ENCODE assay signal across 26 cellular contexts in genomic region chr3:22862111-22862510, GRCh38.
DNase-seq lines count a peak whose midpoint lies in the region; ATAC-seq, FAIRE-seq and TF ChIP-seq lines count a peak whose summit lies in the region.
"Had no signal": no experiment of that assay in that cellular context is flagged by ENCODE, and none has a peak within 500 bp of the region (broad histone marks: within the 10 kb centered on the region; RNA-seq: fewer than 3 reads in every experiment).

No MANE protein-coding gene starts in this region.

- CTCF ChIA-PET in HepG2 (lab: Yijun Ruan, JAX; ENCODE audit: low intra/inter-chr PET ratio, low total read pairs), result no interaction called here
- CTCF ChIA-PET in PC-9 (lab: Charles Lee), result no interaction called here

- ATAC-seq in HepG2, result peak; percentile 52; the same call in 2 of the 3 replicates
- no peak for ATAC-seq in right lobe of liver
- no peak for ATAC-seq in SK-N-SH treated with all-trans-retinoic acid at 6 μM for 48 hours
- no peak for ATAC-seq in natural killer cell treated with Interleukin-12 subunit alpha and Interleukin-12 subunit beta and Interleukin-15 and Interleukin-18, amount 100 ng/mL, for 72 hours
- ATAC-seq: activated T-cell treated with anti-CD3 and anti-CD28 coated beads, Interleukin-2, amount 50 U/mL, for 4 hours; psoas muscle; stimulated activated naive CD8-positive, alpha-beta T cell treated with anti-CD3 and anti-CD28 coated beads, Interleukin-15, Interleukin-2, amounts not matched to agents 100 U/mL and 50 U/mL, for 24 hours had no signal

- intact Hi-C loops in HepG2 (cut with micrococcal nuclease; ENCODE audit: unreplicated experiment), result no loop called here
- intact Hi-C loops in right lobe of liver (cut with DNase I), result no loop called here
- intact Hi-C loops in PC-9 (cut with micrococcal nuclease; ENCODE audit: unreplicated experiment), result no loop called here

- POLR2A ChIA-PET in HepG2 (lab: Yijun Ruan, JAX) (no interaction called here), PC-9 (lab: Charles Lee; ENCODE audit: unreplicated experiment) (no interaction called here)

- DNase-seq in HepG2 (ENCODE audit: low spot score) (no peak), right lobe of liver (no peak), PC-9 (no peak), iPS DF 6.9 (ENCODE audit: low read depth, low spot score) (peak; percentile 1), glomerular visceral epithelial cell (ENCODE audit: extremely low spot score) (no peak)
- no peak for DNase-seq in effector CD8-positive, alpha-beta T cell (lab: John Stamatoyannopoulos, UW)
- no peak for DNase-seq in natural killer cell treated with Interleukin-12 subunit alpha and Interleukin-12 subunit beta and Interleukin-15 and Interleukin-18, amount 100 ng/mL, for 72 hours (ENCODE audit: low spot score)
- DNase-seq: activated CD4-positive, alpha-beta T cell treated with anti-CD3 and anti-CD28 coated beads, Interleukin-2, amount 10 ng/mL, durations not matched to agents 24 days and 14 days; activated gamma-delta T cell treated with Interleukin-2 at 50 U/mL for 16 hours; activated T-cell treated with anti-CD3 and anti-CD28 coated beads, Interleukin-2, amount 50 U/mL, for 4 hours; Calu3; DND-41; dorsolateral prefrontal cortex; NCI-H1436 treated with DMSO at 0.1 percent for 48 hours; NCI-H82; psoas muscle; SHP77 treated with DMSO at 0.1 percent for 48 hours; stimulated activated naive CD8-positive, alpha-beta T cell treated with anti-CD3 and anti-CD28 coated beads, Interleukin-15, Interleukin-2, amounts not matched to agents 100 U/mL and 50 U/mL, for 24 hours; WERI-Rb-1 had no signal

- H3K36me3 ChIP-seq in HepG2 (replicated peaks in 1 of 2; ENCODE audit: control insufficient read depth in 1 of 2, insufficient read depth in 2 of 2, low read length in 2 of 2), result no peaks in the 10 kb centered on the region
- H3K36me3 ChIP-seq in right lobe of liver, result no peaks in the 10 kb centered on the region
- H3K36me3 ChIP-seq in PC-9 (ENCODE audit: low read depth), result no peaks in the 10 kb centered on the region
- no peaks in the 10 kb centered on the region for H3K36me3 ChIP-seq in iPS DF 6.9 (ENCODE audit: control insufficient read depth, insufficient read depth, low read length)
- H3K36me3 ChIP-seq: thoracic aorta, WERI-Rb-1 had no signal

- no peaks in the 10 kb centered on the region for H3K27me3 Mint-ChIP-seq in natural killer cell treated with Interleukin-12 subunit alpha and Interleukin-12 subunit beta and Interleukin-15 and Interleukin-18, amount 100 ng/mL, for 72 hours
- H3K27me3 Mint-ChIP-seq: activated CD4-positive, alpha-beta T cell treated with anti-CD3 and anti-CD28 coated beads, Interleukin-2, amount 10 ng/mL, durations not matched to agents 24 days and 14 days had no signal

- H3K27me3 ChIP-seq in HepG2 (ENCODE audit: control insufficient read depth in 1 of 2, insufficient read depth in 2 of 2, low read length in 2 of 2) (no peaks in the 10 kb centered on the region), right lobe of liver (no peaks in the 10 kb centered on the region), PC-9 (ENCODE audit: insufficient read depth, low read depth) (no peaks in the 10 kb centered on the region), iPS DF 6.9 (ENCODE audit: control insufficient read depth, insufficient read depth, low read length) (no peaks in the 10 kb centered on the region)
- H3K27me3 ChIP-seq: dorsolateral prefrontal cortex had no signal

- H3F3A ChIP-seq in PC-9 (ENCODE audit: insufficient read depth, low read depth), result no peaks in the 10 kb centered on the region

- no peak overlapping the region for H3K9ac ChIP-seq in HepG2 (ENCODE audit: insufficient read depth, low read depth, low read length)
- H3K9ac ChIP-seq: KMS-11 had no signal

- H4K20me1 ChIP-seq in HepG2 (ENCODE audit: insufficient read depth, low read length), result no peaks in the 10 kb centered on the region
- H4K20me1 ChIP-seq in PC-9 (ENCODE audit: insufficient read depth), result no peaks in the 10 kb centered on the region

- H3K27ac ChIP-seq in HepG2 (ENCODE audit: extremely low read length, insufficient read depth, low read length), result no peak overlapping the region
- no peak overlapping the region for H3K27ac ChIP-seq in right lobe of liver
- H3K27ac ChIP-seq in PC-9, result no peak overlapping the region
- H3K27ac ChIP-seq in iPS DF 6.9 (ENCODE audit: low read length), result no peak overlapping the region
- H3K27ac ChIP-seq: 22Rv1, dorsolateral prefrontal cortex, KMS-11, psoas muscle, thoracic aorta, WERI-Rb-1 had no signal

- H3K9me3 Mint-ChIP-seq in natural killer cell treated with Interleukin-12 subunit alpha and Interleukin-12 subunit beta and Interleukin-15 and Interleukin-18, amount 100 ng/mL, for 72 hours, result no peaks in the 10 kb centered on the region
- H3K9me3 Mint-ChIP-seq: activated CD4-positive, alpha-beta T cell treated with anti-CD3 and anti-CD28 coated beads, Interleukin-2, amount 10 ng/mL, durations not matched to agents 24 days and 14 days; activated T-cell treated with anti-CD3 and anti-CD28 coated beads, Interleukin-2, amount 50 U/mL, for 4 hours had no signal

- no peak overlapping the region for H3K4me3 Mint-ChIP-seq in natural killer cell treated with Interleukin-12 subunit alpha and Interleukin-12 subunit beta and Interleukin-15 and Interleukin-18, amount 100 ng/mL, for 72 hours
- H3K4me3 Mint-ChIP-seq: activated CD4-positive, alpha-beta T cell treated with anti-CD3 and anti-CD28 coated beads, Interleukin-2, amount 10 ng/mL, durations not matched to agents 24 days and 14 days; activated T-cell treated with anti-CD3 and anti-CD28 coated beads, Interleukin-2, amount 50 U/mL, for 4 hours; CD14-positive monocyte had no signal

- in situ Hi-C loops in HepG2 (cut with HindIII; ENCODE audit: extremely low pct_ligation_motif_present, low pct_unique_long_range_greater_than_20kb), result no loop called here

- H3K4me1 ChIP-seq in HepG2 (ENCODE audit: insufficient read depth, low read length), result no peaks in the 10 kb centered on the region
- no peaks in the 10 kb centered on the region for H3K4me1 ChIP-seq in right lobe of liver
- peaks cover 12% of the 10 kb centered on the region for H3K4me1 ChIP-seq in PC-9 (replicated peaks; ENCODE audit: insufficient read depth)
- no peaks in the 10 kb centered on the region for H3K4me1 ChIP-seq in iPS DF 6.9 (ENCODE audit: control insufficient read depth, insufficient read depth, low read length)
- H3K4me1 ChIP-seq: psoas muscle had no signal

- H3K9me3 ChIP-seq in HepG2 (ENCODE audit: low read length), result no peaks in the 10 kb centered on the region
- no peaks in the 10 kb centered on the region for H3K9me3 ChIP-seq in right lobe of liver
- H3K9me3 ChIP-seq in PC-9 (ENCODE audit: insufficient read depth, low read depth), result no peaks in the 10 kb centered on the region
- H3K9me3 ChIP-seq in iPS DF 6.9 (ENCODE audit: control insufficient read depth, insufficient read depth, low read length), result no peaks in the 10 kb centered on the region
- H3K9me3 ChIP-seq: psoas muscle, thoracic aorta had no signal

- H3K9me2 ChIP-seq in PC-9 (ENCODE audit: insufficient read depth), result no peaks in the 10 kb centered on the region

- TF ChIP-seq CTCF in HepG2 (CRISPR knock-in tag; IDR thresholded peaks at IDR 0.05), result no peak
- no peak for TF ChIP-seq CTCF in right lobe of liver (IDR thresholded peaks at IDR 0.05)
- no peak for TF ChIP-seq CTCF in PC-9 (conservative IDR thresholded peaks at IDR 0.05)

- H3K36me3 Mint-ChIP-seq in natural killer cell treated with Interleukin-12 subunit alpha and Interleukin-12 subunit beta and Interleukin-15 and Interleukin-18, amount 100 ng/mL, for 72 hours, result no peaks in the 10 kb centered on the region
- H3K36me3 Mint-ChIP-seq: CD14-positive monocyte had no signal

- WGBS in HepG2 (ENCODE audit: low lambda C conversion rate), result 2% methylated on average over 4 of the region's 5 CpGs
- WGBS in right lobe of liver (ENCODE audit: insufficient coverage, low coverage, low lambda C conversion rate, missing lambda C conversion rate), result 68% methylated on average over 2 of the region's 5 CpGs
- WGBS in iPS DF 6.9 (ENCODE audit: insufficient coverage, insufficient read length), result no CpG with 5 or more reads among the region's 5 CpGs

- H3K79me2 ChIP-seq in HepG2 (ENCODE audit: insufficient read depth, low read length), result no peaks in the 10 kb centered on the region
- H3K79me2 ChIP-seq in PC-9 (ENCODE audit: low read depth), result no peaks in the 10 kb centered on the region

- no peaks in the 10 kb centered on the region for H3K4me1 Mint-ChIP-seq in natural killer cell treated with Interleukin-12 subunit alpha and Interleukin-12 subunit beta and Interleukin-15 and Interleukin-18, amount 100 ng/mL, for 72 hours (ENCODE audit: low read depth in 2 of 2)
- H3K4me1 Mint-ChIP-seq: activated CD4-positive, alpha-beta T cell treated with anti-CD3 and anti-CD28 coated beads, Interleukin-2, amount 10 ng/mL, durations not matched to agents 24 days and 14 days; CD14-positive monocyte had no signal

- BruUV-seq in HepG2 (replicated peaks; lab: Mats Ljungman, UMichigan) (no TSS peak), PC-9 (replicated peaks; lab: Mats Ljungman, UMichigan) (no TSS peak)

- H3K4me2 ChIP-seq in HepG2 (ENCODE audit: low read depth, low read length) (no peak overlapping the region), PC-9 (no peak overlapping the region)
- H3K4me2 ChIP-seq: KMS-11 had no signal

- H2AFZ ChIP-seq in HepG2 (ENCODE audit: low read length) (no peak overlapping the region), PC-9 (0 out of 2 replicates have a peak overlapping the region, but pooled peaks have one; percentile 6)

- FAIRE-seq in HepG2 (lab: Jason Lieb, UNC), result no peak
- FAIRE-seq: endothelial cell of umbilical vein, urothelium cell line had no signal

- H3K27ac Mint-ChIP-seq in natural killer cell treated with Interleukin-12 subunit alpha and Interleukin-12 subunit beta and Interleukin-15 and Interleukin-18, amount 100 ng/mL, for 72 hours, result no peak overlapping the region
- H3K27ac Mint-ChIP-seq: activated CD4-positive, alpha-beta T cell treated with anti-CD3 and anti-CD28 coated beads, Interleukin-2, amount 10 ng/mL, durations not matched to agents 24 days and 14 days; CD14-positive monocyte had no signal

- TF ChIP-seq POLR2A in HepG2 (IDR thresholded peaks at IDR 0.05; ENCODE audit: insufficient read depth in 1 of 2, low read depth in 2 of 2, low read length in 2 of 2), result no peak
- no peak for TF ChIP-seq POLR2A in right lobe of liver (IDR thresholded peaks at IDR 0.05)

- TF ChIP-seq RAD21 in HepG2 (CRISPR knock-in tag; IDR thresholded peaks at IDR 0.05), result no peak

- TF ChIP-seq EP300 in HepG2 (IDR thresholded peaks at IDR 0.05; ENCODE audit: low read depth in 2 of 2, low read length in 2 of 2), result no peak
- TF ChIP-seq EP300 in HepG2 (CRISPR knock-in tag; IDR thresholded peaks at IDR 0.05; ENCODE audit: borderline replicate concordance), result no peak

- H3K4me3 ChIP-seq in HepG2 (replicated peaks in 1 of 3; ENCODE audit: insufficient read depth in 1 of 3, low read depth in 2 of 3, low read length in 3 of 3) (no peak overlapping the region), right lobe of liver (no peak overlapping the region), PC-9 (no peak overlapping the region), iPS DF 6.9 (ENCODE audit: low read length) (no peak overlapping the region)
- H3K4me3 ChIP-seq: dorsolateral prefrontal cortex, psoas muscle, thoracic aorta had no signal

TF ChIP-seq in SK-N-SH treated with all-trans-retinoic acid at 6 μM for 48 hours, 23 proteins besides CTCF, POLR2A, EP300 and RAD21 (continues in another document):
- TF ChIP-seq ZC3H10 (CRISPR knock-in tag; IDR thresholded peaks at IDR 0.05), result no peak
- no peak for TF ChIP-seq OSR1 (CRISPR knock-in tag; IDR thresholded peaks at IDR 0.05)
- TF ChIP-seq SNAI2 (CRISPR knock-in tag; IDR thresholded peaks at IDR 0.05), result no peak
